Comparison of ENCODE assay signal across 12 cellular contexts in genomic region chr6:4010682-4011081, GRCh38.
DNase-seq lines count a peak whose midpoint lies in the region; ATAC-seq, FAIRE-seq and TF ChIP-seq lines count a peak whose summit lies in the region.
"Had no signal": no experiment of that assay in that cellular context is flagged by ENCODE, and none has a peak within 500 bp of the region (broad histone marks: within the 10 kb centered on the region; RNA-seq: fewer than 3 reads in every experiment).

No MANE protein-coding gene starts in this region.

- H3K4me3 ChIP-seq in CD4-positive, CD25-positive, alpha-beta regulatory T cell (ENCODE audit: low read depth, low read length): peak overlapping the region; percentile 51
- H3K4me3 ChIP-seq in RWPE2 (ENCODE audit: severe bottlenecking): no peak overlapping the region
- H3K4me3 ChIP-seq in left lung: no peak overlapping the region
- H3K4me3 ChIP-seq: lower lobe of right lung had no signal

- peaks cover 8% of the 10 kb centered on the region for H3K36me3 ChIP-seq in CD4-positive, CD25-positive, alpha-beta regulatory T cell (ENCODE audit: control insufficient read depth, insufficient read depth, low read length)
- H3K36me3 ChIP-seq in RWPE2 (ENCODE audit: low read depth) (peaks cover 15% of the 10 kb centered on the region; the same call in 1 of the 2 replicates), left lung (no peaks in the 10 kb centered on the region)
- H3K36me3 ChIP-seq: lower lobe of right lung had no signal

- H3K36me3 Mint-ChIP-seq in CD4-positive, CD25-positive, alpha-beta regulatory T cell: peaks cover 32% of the 10 kb centered on the region

- H3K27me3 ChIP-seq in CD4-positive, CD25-positive, alpha-beta regulatory T cell (ENCODE audit: control insufficient read depth, insufficient read depth, low read length): no peaks in the 10 kb centered on the region
- no peaks in the 10 kb centered on the region for H3K27me3 ChIP-seq in RWPE2 (ENCODE audit: insufficient read depth, poor library complexity, severe bottlenecking)
- no peaks in the 10 kb centered on the region for H3K27me3 ChIP-seq in left lung

- H3K4me1 ChIP-seq in CD4-positive, CD25-positive, alpha-beta regulatory T cell (ENCODE audit: control insufficient read depth, insufficient read depth, low read length, poor library complexity, severe bottlenecking): peaks cover 15% of the 10 kb centered on the region
- peaks cover 12% of the 10 kb centered on the region for H3K4me1 ChIP-seq in RWPE2 (ENCODE audit: insufficient read depth, poor library complexity, severe bottlenecking)
- H3K4me1 ChIP-seq in left lung: peaks cover 0 to 30% of the 10 kb centered on the region in 2 donors

- H3K27ac Mint-ChIP-seq in CD4-positive, CD25-positive, alpha-beta regulatory T cell: peak overlapping the region; percentile 39 to 96 (median 45)

- H3K27me3 Mint-ChIP-seq in CD4-positive, CD25-positive, alpha-beta regulatory T cell: no peaks in the 10 kb centered on the region

- H3K27ac ChIP-seq in CD4-positive, CD25-positive, alpha-beta regulatory T cell (ENCODE audit: insufficient read depth, low read length, poor library complexity, severe bottlenecking): peak overlapping the region; percentile 17
- H3K27ac ChIP-seq in RWPE2 (ENCODE audit: poor library complexity, severe bottlenecking): peak overlapping the region; percentile 26
- peak overlapping the region; percentile 38 for H3K27ac ChIP-seq in epithelial cell of prostate
- no peak overlapping the region for H3K27ac ChIP-seq in left lung
- H3K27ac ChIP-seq: lower lobe of right lung had no signal

- peak overlapping the region; percentile 1 to 82 (median 30) for H3K4me3 Mint-ChIP-seq in CD4-positive, CD25-positive, alpha-beta regulatory T cell

- H3K9me3 ChIP-seq in CD4-positive, CD25-positive, alpha-beta regulatory T cell (ENCODE audit: control insufficient read depth in 2 of 2, low read length in 2 of 2): no peaks in the 10 kb centered on the region
- H3K9me3 ChIP-seq in RWPE2 (ENCODE audit: severe bottlenecking): peaks cover 2% of the 10 kb centered on the region
- H3K9me3 ChIP-seq in left lung: no peaks in the 10 kb centered on the region
- H3K9me3 ChIP-seq: lower lobe of right lung had no signal

- peak; percentile 39 for FAIRE-seq in GM18507 (lab: Jason Lieb, UNC)

- H3K9me3 Mint-ChIP-seq in CD4-positive, CD25-positive, alpha-beta regulatory T cell: no peaks in the 10 kb centered on the region
- H3K9me3 Mint-ChIP-seq: IgD-negative memory B cell had no signal

- TF ChIP-seq CTCF in RWPE2 (IDR thresholded peaks at IDR 0.05; ENCODE audit: poor library complexity, severe bottlenecking): no peak
- TF ChIP-seq CTCF in left lung (IDR thresholded peaks at IDR 0.05): no peak

- peak in 1 of 3 donors; percentile 76 for DNase-seq in CD4-positive, CD25-positive, alpha-beta regulatory T cell
- DNase-seq in GM18507 (ENCODE audit: extremely low spot score, insufficient read length, low read depth) (no peak), RWPE2 (ENCODE audit: low spot score) (no peak), epithelial cell of prostate (ENCODE audit: low read depth, low spot score) (no peak), iPS-NIHi7 (ENCODE audit: extremely low spot score) (no peak), left lung (no peak), NCI-H82 (lab: John Stamatoyannopoulos, UW) (no peak)
- DNase-seq: lower lobe of right lung, NCI-H526 treated with DMSO at 0.1 percent for 48 hours, retina had no signal

- peak; percentile 70 to 71 for ATAC-seq in CD4-positive, CD25-positive, alpha-beta regulatory T cell (ENCODE audit: low read depth in 2 of 2)
- peak; percentile 45; the same call in 1 of the 3 replicates for ATAC-seq in RWPE2 (ENCODE audit: low read depth)
- no peak for ATAC-seq in HG03280 (IDR thresholded peaks at IDR 0.05; ENCODE audit: unreplicated experiment)
- no peak for ATAC-seq in left lung

- peaks cover 42 to 73% (median 62%) of the 10 kb centered on the region in 4 donors for H3K4me1 Mint-ChIP-seq in CD4-positive, CD25-positive, alpha-beta regulatory T cell

- intact Hi-C loops in left lung (cut with DNase I): no loop called here

Comparison
In these comparisons a context has a peak if more than half of its experiments do, and no peak if none do; other contexts are left out.
1. ATAC-seq: peak in CD4-positive, CD25-positive, alpha-beta regulatory T cell (2 of 2) and RWPE2 (single experiment); none in HG03280 (single experiment) and left lung (single experiment).
2. H3K27ac ChIP-seq: peak in CD4-positive, CD25-positive, alpha-beta regulatory T cell (single experiment), RWPE2 (single experiment) and epithelial cell of prostate (single experiment); none in left lung (0 of 2).